Comparison of ENCODE assay signal across 1 cellular context in the genomic region with DNA sequence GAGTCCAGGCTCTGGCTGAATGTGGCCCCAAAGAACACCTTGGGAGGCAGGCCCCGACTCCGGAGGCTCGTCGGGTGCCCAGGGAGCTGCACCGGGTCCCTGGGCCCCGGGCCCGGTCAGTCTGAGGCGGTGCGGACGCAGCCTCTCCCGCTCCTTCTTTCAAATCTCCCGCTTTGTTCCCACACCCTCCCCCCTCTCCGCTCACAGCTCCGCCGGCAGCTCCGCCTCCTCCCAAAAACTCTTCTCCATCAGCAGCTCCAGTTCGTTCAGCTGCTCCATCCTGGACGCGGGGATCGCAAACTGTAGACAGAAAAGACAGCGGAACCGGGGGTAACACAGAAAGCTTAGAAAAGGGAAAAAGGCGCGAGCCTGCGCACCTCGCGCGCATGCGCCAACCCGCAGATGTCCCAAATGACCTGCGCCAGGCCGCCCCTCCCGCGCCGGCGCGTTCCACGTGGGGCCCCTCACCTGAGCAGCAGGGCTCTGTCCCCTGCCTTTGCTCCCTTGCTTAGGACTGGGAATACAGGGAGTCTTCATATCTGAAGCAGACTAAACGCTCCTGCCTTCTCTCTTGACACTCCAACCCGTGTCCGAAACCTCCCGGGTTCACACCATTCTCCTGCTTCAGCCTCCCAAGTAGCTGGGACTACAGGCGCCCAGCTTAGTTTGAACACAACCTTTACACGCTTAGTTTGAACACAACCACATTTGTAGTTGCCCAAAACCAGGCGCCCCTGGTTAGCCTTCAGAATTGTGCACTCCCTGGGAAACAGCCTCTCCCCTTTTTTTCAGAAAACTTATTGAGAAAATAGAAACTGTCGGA.
TF ChIP-seq lines count a peak whose summit lies in the region.

A gene with protein sequence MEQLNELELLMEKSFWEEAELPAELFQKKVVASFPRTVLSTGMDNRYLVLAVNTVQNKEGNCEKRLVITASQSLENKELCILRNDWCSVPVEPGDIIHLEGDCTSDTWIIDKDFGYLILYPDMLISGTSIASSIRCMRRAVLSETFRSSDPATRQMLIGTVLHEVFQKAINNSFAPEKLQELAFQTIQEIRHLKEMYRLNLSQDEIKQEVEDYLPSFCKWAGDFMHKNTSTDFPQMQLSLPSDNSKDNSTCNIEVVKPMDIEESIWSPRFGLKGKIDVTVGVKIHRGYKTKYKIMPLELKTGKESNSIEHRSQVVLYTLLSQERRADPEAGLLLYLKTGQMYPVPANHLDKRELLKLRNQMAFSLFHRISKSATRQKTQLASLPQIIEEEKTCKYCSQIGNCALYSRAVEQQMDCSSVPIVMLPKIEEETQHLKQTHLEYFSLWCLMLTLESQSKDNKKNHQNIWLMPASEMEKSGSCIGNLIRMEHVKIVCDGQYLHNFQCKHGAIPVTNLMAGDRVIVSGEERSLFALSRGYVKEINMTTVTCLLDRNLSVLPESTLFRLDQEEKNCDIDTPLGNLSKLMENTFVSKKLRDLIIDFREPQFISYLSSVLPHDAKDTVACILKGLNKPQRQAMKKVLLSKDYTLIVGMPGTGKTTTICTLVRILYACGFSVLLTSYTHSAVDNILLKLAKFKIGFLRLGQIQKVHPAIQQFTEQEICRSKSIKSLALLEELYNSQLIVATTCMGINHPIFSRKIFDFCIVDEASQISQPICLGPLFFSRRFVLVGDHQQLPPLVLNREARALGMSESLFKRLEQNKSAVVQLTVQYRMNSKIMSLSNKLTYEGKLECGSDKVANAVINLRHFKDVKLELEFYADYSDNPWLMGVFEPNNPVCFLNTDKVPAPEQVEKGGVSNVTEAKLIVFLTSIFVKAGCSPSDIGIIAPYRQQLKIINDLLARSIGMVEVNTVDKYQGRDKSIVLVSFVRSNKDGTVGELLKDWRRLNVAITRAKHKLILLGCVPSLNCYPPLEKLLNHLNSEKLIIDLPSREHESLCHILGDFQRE (minus strand): TSS at position 388 of the 823 bp plus-strand sequence. CDS start 109 bp downstream, at position 279.

TF ChIP-seq in K562, 482 proteins besides CTCF, POLR2A, EP300 and RAD21 (continued from another document):
- TF ChIP-seq, protein P1, sequence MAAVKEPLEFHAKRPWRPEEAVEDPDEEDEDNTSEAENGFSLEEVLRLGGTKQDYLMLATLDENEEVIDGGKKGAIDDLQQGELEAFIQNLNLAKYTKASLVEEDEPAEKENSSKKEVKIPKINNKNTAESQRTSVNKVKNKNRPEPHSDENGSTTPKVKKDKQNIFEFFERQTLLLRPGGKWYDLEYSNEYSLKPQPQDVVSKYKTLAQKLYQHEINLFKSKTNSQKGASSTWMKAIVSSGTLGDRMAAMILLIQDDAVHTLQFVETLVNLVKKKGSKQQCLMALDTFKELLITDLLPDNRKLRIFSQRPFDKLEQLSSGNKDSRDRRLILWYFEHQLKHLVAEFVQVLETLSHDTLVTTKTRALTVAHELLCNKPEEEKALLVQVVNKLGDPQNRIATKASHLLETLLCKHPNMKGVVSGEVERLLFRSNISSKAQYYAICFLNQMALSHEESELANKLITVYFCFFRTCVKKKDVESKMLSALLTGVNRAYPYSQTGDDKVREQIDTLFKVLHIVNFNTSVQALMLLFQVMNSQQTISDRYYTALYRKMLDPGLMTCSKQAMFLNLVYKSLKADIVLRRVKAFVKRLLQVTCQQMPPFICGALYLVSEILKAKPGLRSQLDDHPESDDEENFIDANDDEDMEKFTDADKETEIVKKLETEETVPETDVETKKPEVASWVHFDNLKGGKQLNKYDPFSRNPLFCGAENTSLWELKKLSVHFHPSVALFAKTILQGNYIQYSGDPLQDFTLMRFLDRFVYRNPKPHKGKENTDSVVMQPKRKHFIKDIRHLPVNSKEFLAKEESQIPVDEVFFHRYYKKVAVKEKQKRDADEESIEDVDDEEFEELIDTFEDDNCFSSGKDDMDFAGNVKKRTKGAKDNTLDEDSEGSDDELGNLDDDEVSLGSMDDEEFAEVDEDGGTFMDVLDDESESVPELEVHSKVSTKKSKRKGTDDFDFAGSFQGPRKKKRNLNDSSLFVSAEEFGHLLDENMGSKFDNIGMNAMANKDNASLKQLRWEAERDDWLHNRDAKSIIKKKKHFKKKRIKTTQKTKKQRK (IDR thresholded peaks at IDR 0.05; ENCODE audit: borderline replicate concordance, low read depth, low read length): no peak
- TF ChIP-seq TGIF2 (CRISPR knock-in tag; IDR thresholded peaks at IDR 0.05): no peak; the same call in 1 of the 2 replicates
- TF ChIP-seq, protein P2, sequence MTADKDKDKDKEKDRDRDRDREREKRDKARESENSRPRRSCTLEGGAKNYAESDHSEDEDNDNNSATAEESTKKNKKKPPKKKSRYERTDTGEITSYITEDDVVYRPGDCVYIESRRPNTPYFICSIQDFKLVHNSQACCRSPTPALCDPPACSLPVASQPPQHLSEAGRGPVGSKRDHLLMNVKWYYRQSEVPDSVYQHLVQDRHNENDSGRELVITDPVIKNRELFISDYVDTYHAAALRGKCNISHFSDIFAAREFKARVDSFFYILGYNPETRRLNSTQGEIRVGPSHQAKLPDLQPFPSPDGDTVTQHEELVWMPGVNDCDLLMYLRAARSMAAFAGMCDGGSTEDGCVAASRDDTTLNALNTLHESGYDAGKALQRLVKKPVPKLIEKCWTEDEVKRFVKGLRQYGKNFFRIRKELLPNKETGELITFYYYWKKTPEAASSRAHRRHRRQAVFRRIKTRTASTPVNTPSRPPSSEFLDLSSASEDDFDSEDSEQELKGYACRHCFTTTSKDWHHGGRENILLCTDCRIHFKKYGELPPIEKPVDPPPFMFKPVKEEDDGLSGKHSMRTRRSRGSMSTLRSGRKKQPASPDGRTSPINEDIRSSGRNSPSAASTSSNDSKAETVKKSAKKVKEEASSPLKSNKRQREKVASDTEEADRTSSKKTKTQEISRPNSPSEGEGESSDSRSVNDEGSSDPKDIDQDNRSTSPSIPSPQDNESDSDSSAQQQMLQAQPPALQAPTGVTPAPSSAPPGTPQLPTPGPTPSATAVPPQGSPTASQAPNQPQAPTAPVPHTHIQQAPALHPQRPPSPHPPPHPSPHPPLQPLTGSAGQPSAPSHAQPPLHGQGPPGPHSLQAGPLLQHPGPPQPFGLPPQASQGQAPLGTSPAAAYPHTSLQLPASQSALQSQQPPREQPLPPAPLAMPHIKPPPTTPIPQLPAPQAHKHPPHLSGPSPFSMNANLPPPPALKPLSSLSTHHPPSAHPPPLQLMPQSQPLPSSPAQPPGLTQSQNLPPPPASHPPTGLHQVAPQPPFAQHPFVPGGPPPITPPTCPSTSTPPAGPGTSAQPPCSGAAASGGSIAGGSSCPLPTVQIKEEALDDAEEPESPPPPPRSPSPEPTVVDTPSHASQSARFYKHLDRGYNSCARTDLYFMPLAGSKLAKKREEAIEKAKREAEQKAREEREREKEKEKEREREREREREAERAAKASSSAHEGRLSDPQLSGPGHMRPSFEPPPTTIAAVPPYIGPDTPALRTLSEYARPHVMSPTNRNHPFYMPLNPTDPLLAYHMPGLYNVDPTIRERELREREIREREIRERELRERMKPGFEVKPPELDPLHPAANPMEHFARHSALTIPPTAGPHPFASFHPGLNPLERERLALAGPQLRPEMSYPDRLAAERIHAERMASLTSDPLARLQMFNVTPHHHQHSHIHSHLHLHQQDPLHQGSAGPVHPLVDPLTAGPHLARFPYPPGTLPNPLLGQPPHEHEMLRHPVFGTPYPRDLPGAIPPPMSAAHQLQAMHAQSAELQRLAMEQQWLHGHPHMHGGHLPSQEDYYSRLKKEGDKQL (CRISPR knock-in tag; IDR thresholded peaks at IDR 0.05; ENCODE audit: borderline replicate concordance): no peak
- TF ChIP-seq ZNF197 (CRISPR knock-in tag; IDR thresholded peaks at IDR 0.05; ENCODE audit: low read depth): peak; percentile 71; the same call in 1 of the 2 replicates
- TF ChIP-seq, protein P3, sequence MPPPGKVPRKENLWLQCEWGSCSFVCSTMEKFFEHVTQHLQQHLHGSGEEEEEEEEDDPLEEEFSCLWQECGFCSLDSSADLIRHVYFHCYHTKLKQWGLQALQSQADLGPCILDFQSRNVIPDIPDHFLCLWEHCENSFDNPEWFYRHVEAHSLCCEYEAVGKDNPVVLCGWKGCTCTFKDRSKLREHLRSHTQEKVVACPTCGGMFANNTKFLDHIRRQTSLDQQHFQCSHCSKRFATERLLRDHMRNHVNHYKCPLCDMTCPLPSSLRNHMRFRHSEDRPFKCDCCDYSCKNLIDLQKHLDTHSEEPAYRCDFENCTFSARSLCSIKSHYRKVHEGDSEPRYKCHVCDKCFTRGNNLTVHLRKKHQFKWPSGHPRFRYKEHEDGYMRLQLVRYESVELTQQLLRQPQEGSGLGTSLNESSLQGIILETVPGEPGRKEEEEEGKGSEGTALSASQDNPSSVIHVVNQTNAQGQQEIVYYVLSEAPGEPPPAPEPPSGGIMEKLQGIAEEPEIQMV (tag; conservative IDR thresholded peaks at IDR 0.05; ENCODE audit: low read depth): no peak; the same call in 1 of the 2 replicates
- peak; percentile 54; the same call in 1 of the 2 replicates for TF ChIP-seq CTBP1 (IDR thresholded peaks at IDR 0.05; ENCODE audit: borderline replicate concordance)
- TF ChIP-seq KAT8 (IDR thresholded peaks at IDR 0.05; ENCODE audit: low read depth): no peak; the same call in 1 of the 2 replicates
- TF ChIP-seq BRF1 (IDR thresholded peaks at IDR 0.05; ENCODE audit: borderline replicate concordance, extremely low read depth, insufficient read length): no peak
- peak; percentile 65; the same call in 1 of the 2 replicates for TF ChIP-seq PML (IDR thresholded peaks at IDR 0.05; ENCODE audit: low read length)
- TF ChIP-seq, protein P4, sequence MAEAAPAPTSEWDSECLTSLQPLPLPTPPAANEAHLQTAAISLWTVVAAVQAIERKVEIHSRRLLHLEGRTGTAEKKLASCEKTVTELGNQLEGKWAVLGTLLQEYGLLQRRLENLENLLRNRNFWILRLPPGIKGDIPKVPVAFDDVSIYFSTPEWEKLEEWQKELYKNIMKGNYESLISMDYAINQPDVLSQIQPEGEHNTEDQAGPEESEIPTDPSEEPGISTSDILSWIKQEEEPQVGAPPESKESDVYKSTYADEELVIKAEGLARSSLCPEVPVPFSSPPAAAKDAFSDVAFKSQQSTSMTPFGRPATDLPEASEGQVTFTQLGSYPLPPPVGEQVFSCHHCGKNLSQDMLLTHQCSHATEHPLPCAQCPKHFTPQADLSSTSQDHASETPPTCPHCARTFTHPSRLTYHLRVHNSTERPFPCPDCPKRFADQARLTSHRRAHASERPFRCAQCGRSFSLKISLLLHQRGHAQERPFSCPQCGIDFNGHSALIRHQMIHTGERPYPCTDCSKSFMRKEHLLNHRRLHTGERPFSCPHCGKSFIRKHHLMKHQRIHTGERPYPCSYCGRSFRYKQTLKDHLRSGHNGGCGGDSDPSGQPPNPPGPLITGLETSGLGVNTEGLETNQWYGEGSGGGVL (CRISPR knock-in tag; IDR thresholded peaks at IDR 0.05): no peak
- TF ChIP-seq, protein P5, sequence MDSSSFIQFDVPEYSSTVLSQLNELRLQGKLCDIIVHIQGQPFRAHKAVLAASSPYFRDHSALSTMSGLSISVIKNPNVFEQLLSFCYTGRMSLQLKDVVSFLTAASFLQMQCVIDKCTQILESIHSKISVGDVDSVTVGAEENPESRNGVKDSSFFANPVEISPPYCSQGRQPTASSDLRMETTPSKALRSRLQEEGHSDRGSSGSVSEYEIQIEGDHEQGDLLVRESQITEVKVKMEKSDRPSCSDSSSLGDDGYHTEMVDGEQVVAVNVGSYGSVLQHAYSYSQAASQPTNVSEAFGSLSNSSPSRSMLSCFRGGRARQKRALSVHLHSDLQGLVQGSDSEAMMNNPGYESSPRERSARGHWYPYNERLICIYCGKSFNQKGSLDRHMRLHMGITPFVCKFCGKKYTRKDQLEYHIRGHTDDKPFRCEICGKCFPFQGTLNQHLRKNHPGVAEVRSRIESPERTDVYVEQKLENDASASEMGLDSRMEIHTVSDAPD (CRISPR knock-in tag; IDR thresholded peaks at IDR 0.05): no peak
- TF ChIP-seq, protein P6, sequence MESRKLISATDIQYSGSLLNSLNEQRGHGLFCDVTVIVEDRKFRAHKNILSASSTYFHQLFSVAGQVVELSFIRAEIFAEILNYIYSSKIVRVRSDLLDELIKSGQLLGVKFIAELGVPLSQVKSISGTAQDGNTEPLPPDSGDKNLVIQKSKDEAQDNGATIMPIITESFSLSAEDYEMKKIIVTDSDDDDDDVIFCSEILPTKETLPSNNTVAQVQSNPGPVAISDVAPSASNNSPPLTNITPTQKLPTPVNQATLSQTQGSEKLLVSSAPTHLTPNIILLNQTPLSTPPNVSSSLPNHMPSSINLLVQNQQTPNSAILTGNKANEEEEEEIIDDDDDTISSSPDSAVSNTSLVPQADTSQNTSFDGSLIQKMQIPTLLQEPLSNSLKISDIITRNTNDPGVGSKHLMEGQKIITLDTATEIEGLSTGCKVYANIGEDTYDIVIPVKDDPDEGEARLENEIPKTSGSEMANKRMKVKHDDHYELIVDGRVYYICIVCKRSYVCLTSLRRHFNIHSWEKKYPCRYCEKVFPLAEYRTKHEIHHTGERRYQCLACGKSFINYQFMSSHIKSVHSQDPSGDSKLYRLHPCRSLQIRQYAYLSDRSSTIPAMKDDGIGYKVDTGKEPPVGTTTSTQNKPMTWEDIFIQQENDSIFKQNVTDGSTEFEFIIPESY (CRISPR knock-in tag; IDR thresholded peaks at IDR 0.05): no peak; the same call in 1 of the 2 replicates
- TF ChIP-seq, protein P7, sequence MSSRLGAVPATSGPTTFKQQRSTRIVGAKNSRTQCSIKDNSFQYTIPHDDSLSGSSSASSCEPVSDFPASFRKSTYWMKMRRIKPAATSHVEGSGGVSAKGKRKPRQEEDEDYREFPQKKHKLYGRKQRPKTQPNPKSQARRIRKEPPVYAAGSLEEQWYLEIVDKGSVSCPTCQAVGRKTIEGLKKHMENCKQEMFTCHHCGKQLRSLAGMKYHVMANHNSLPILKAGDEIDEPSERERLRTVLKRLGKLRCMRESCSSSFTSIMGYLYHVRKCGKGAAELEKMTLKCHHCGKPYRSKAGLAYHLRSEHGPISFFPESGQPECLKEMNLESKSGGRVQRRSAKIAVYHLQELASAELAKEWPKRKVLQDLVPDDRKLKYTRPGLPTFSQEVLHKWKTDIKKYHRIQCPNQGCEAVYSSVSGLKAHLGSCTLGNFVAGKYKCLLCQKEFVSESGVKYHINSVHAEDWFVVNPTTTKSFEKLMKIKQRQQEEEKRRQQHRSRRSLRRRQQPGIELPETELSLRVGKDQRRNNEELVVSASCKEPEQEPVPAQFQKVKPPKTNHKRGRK (tag; IDR thresholded peaks at IDR 0.05): no peak
- no peak for TF ChIP-seq POLR3A (IDR thresholded peaks at IDR 0.05; ENCODE audit: borderline replicate concordance, extremely low read depth, insufficient read depth, insufficient read length)
- TF ChIP-seq ZNF24 (IDR thresholded peaks at IDR 0.05): no peak
- peak; percentile 78; the same call in 1 of the 2 replicates for TF ChIP-seq TOE1 (IDR thresholded peaks at IDR 0.05; ENCODE audit: borderline replicate concordance)
- TF ChIP-seq TOE1 (CRISPR knock-in tag; IDR thresholded peaks at IDR 0.05; ENCODE audit: borderline replicate concordance, low read depth): 0 out of 2 replicates have a peak, but pooled peaks have one; percentile 78
